Comparison of ENCODE assay signal across 15 cellular contexts in the genomic region with DNA sequence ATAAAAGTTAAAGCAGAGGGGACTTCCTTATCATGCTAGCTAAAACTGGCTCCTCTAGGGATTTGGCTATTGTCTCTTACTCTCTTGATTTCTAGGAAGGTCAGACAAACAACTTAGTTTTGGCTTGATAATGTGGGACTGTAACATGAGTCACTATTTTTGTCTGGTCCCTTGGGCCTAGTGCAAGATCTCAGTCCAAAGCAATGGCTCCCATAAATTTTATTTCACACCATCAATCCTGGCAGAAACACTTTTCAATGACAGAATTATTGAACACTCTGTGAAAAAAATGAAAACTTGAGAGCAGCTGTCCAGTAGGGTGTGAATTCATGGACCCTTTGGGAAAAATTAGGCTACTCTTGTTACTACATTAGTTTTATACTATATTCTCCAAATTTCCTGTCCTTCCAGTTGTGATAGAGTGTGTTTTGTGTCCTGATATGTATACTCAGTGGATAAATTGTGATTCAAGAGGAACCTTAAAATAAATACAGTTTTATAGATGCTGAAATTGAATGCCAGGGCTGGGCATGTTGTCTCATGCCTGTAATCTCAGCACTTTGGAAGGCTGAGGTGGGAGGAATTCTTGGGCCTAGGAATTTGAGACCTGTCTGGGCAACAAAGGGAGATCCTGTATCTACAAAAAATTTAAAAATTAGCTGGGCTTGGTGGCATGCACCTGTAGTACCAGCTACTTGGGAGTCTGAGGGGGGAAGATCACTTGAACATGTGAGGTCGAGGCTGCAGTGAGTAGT. TPM values are rescaled to one million over a fixed set of nuclear protein-coding genes. Genes with fewer than 3 reads are reported as not detected.
"Had no signal": no experiment of that assay in that cellular context is flagged by ENCODE, and none has a peak within 500 bp of the region (broad histone marks: within the 10 kb centered on the region; RNA-seq: fewer than 3 reads in every experiment).

No MANE protein-coding gene starts in this region.

- H3K9me3 ChIP-seq: colonic mucosa, sigmoid colon had no signal

- H3K4me1 ChIP-seq: colonic mucosa, lower lobe of right lung, sigmoid colon had no signal

- H3K4me3 Mint-ChIP-seq: activated naive CD4-positive, alpha-beta T cell treated with anti-CD3 and anti-CD28 coated beads for 36 hours; natural killer cell; WTC11 had no signal

- H3K4me1 Mint-ChIP-seq: natural killer cell, WTC11 had no signal

- H3K27ac Mint-ChIP-seq: activated naive CD4-positive, alpha-beta T cell treated with anti-CD3 and anti-CD28 coated beads for 36 hours; natural killer cell; WTC11 had no signal

- ATAC-seq: lower lobe of right lung, natural killer cell, WTC11 had no signal

- H3K36me3 Mint-ChIP-seq: natural killer cell had no signal

- DNase-seq: activated CD4-positive, alpha-beta T cell treated with anti-CD3 and anti-CD28 coated beads for 48 hours; activated naive CD4-positive, alpha-beta T cell treated with anti-CD3 and anti-CD28 coated beads for 36 hours; caudate nucleus; colonic mucosa; effector CD4-positive, alpha-beta T cell; hypothalamus; lower lobe of right lung; natural killer cell; sigmoid colon; stimulated activated CD4-positive, alpha-beta T cell treated with anti-CD3 and anti-CD28 coated beads, Interleukin-12 subunit alpha, Interleukin-12 subunit beta, amount 100 ng/mL, for 4 hours; stimulated activated naive CD4-positive, alpha-beta T cell; trophoblast cell had no signal

- FAIRE-seq: astrocyte had no signal

- H3K36me3 ChIP-seq: colonic mucosa, lower lobe of right lung, sigmoid colon had no signal

- H3K27me3 ChIP-seq: colonic mucosa, sigmoid colon had no signal

- H3K27ac ChIP-seq: colonic mucosa, lower lobe of right lung, sigmoid colon had no signal

- H3K4me3 ChIP-seq: colonic mucosa, lower lobe of right lung, sigmoid colon had no signal

RNA-seq across cellular contexts. Expression of a gene that starts 46.9 kb away (rescaled TPM):
- total RNA-seq: epithelial cell of proximal tubule, WTC11 had no signal
